Comparison of ENCODE assay signal across 17 cellular contexts in genomic region chr12:3833670-3834310, GRCh38.
"Had no signal": no experiment of that assay in that cellular context is flagged by ENCODE, and none has a peak within 500 bp of the region (broad histone marks: within the 10 kb centered on the region; RNA-seq: fewer than 3 reads in every experiment).

No MANE protein-coding gene starts in this region.

- ATAC-seq: naive thymus-derived CD4-positive, alpha-beta T cell; stimulated activated naive CD8-positive, alpha-beta T cell treated with anti-CD3 and anti-CD28 coated beads, Interleukin-15, Interleukin-2, amounts not matched to agents 100 U/mL and 50 U/mL, for 24 hours had no signal

- H3K36me3 ChIP-seq: cardiac muscle cell, gastrocnemius medialis, vagina, WERI-Rb-1 had no signal

- H3K27me3 ChIP-seq: cardiac muscle cell, gastrocnemius medialis, vagina had no signal

- H3K4me3 Mint-ChIP-seq: activated naive CD8-positive, alpha-beta T cell; immature natural killer cell had no signal

- H3K9me3 ChIP-seq: gastrocnemius medialis, vagina had no signal

- H3K4me3 ChIP-seq: cardiac muscle cell, gastrocnemius medialis, vagina had no signal

- H2AFZ ChIP-seq: parathyroid adenoma had no signal

- DNase-seq: activated CD4-positive, alpha-beta T cell treated with anti-CD3 and anti-CD28 coated beads, Interleukin-2, amount 50 U/mL, for 4 hours; amygdala; erythroblast; gastrocnemius medialis; head of caudate nucleus; immature natural killer cell; mesenchymal stem cell; stimulated activated naive CD8-positive, alpha-beta T cell treated with anti-CD3 and anti-CD28 coated beads, Interleukin-15, Interleukin-2, amounts not matched to agents 100 U/mL and 50 U/mL, for 24 hours; substantia nigra; T-helper 2 cell; trophoblast cell; WERI-Rb-1 had no signal

- H3K4me1 ChIP-seq: parathyroid adenoma, vagina had no signal

- H3K27me3 Mint-ChIP-seq: activated naive CD8-positive, alpha-beta T cell; naive thymus-derived CD4-positive, alpha-beta T cell had no signal

- H3K27ac ChIP-seq: cardiac muscle cell, parathyroid adenoma, vagina, WERI-Rb-1 had no signal

- H3K27ac Mint-ChIP-seq: activated naive CD8-positive, alpha-beta T cell had no signal
